In the genomic region with DNA sequence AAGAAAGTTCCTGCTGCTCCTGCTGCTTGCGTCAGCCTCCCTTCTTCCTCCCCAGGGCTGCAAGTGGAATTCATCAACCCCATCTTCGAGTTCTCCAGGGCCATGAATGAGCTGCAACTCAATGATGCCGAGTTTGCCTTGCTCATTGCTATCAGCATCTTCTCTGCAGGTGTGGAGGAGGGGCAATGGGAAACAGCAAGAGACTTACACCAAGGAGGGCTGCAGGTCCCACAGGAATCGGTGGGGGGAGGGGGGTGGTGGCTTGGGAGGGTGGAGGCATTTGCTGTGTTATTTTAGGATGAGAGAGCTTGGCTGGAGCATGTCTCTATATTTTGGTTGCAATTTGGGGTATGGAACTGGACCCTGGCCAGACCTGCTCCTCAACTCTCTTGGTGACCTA, we compare ENCODE assay signal across 11 cellular contexts. TPM values are rescaled to one million over a fixed set of nuclear protein-coding genes. Genes with fewer than 3 reads are reported as not detected.
DNase-seq lines count a peak whose midpoint lies in the region; ATAC-seq and TF ChIP-seq lines count a peak whose summit lies in the region.
"Had no signal": no experiment of that assay in that cellular context is flagged by ENCODE, and none has a peak within 500 bp of the region (broad histone marks: within the 10 kb centered on the region; RNA-seq: fewer than 3 reads in every experiment).

No MANE protein-coding gene starts in this region.

- H3K36me3 Mint-ChIP-seq in GM23338 (ENCODE audit: low read depth) (no peaks in the 10 kb centered on the region; the same call in 2 of the 3 replicates), T-cell (no peaks in the 10 kb centered on the region)

- CTCF ChIA-PET in T-cell (lab: Charles Lee), result interaction anchor here in 1 of 2 donors (1.2 kb wide), 1 partner anchor 8 kb away, joined by 3 read pairs; no protein-coding TSS in a partner anchor

- POLR2A ChIA-PET in T-cell (lab: Charles Lee), result interaction anchor here in 1 of 2 donors (1.0 kb wide), 1 partner anchor 31 kb away, joined by 8 read pairs; no protein-coding TSS in a partner anchor

- H3K9me2 ChIP-seq in GM23338 (ENCODE audit: insufficient read depth), result no peaks in the 10 kb centered on the region

- H3K4me3 Mint-ChIP-seq in GM23338, result peak overlapping the region; percentile 88
- peak overlapping the region in 2 of 3 donors; percentile 88 for H3K4me3 Mint-ChIP-seq in T-cell

- peak overlapping the region; percentile 96 for H3K27ac Mint-ChIP-seq in GM23338
- H3K27ac Mint-ChIP-seq in T-cell, result peak overlapping the region; percentile 90 to 97

- H3K36me3 ChIP-seq in GM23338 (ENCODE audit: insufficient read depth) (no peaks in the 10 kb centered on the region; the same call in 1 of the 2 replicates), esophagus squamous epithelium (peaks cover 0 to under 1% (median 0%) of the 10 kb centered on the region in 3 donors), psoas muscle (ENCODE audit: insufficient read depth in 1 of 2, low read depth in 1 of 2) (peaks cover 0 to 5% of the 10 kb centered on the region in 2 donors)
- H3K36me3 ChIP-seq: WERI-Rb-1 had no signal

- TF ChIP-seq CTCF in GM23338 (conservative IDR thresholded peaks at IDR 0.05; ENCODE audit: low read depth in 2 of 2), result no peak
- no peak for TF ChIP-seq CTCF in esophagus squamous epithelium (IDR thresholded peaks at IDR 0.05)
- no peak for TF ChIP-seq CTCF in psoas muscle (IDR thresholded peaks at IDR 0.05)

- H3K27me3 ChIP-seq in GM23338 (ENCODE audit: insufficient read depth), result no peaks in the 10 kb centered on the region
- no peaks in the 10 kb centered on the region for H3K27me3 ChIP-seq in esophagus squamous epithelium
- H3K27me3 ChIP-seq in psoas muscle (ENCODE audit: insufficient read depth in 3 of 3, low read length in 2 of 3), result no peaks in the 10 kb centered on the region

- H3K4me2 ChIP-seq in GM23338, result peak overlapping the region; percentile 96

- H4K20me1 ChIP-seq in GM23338 (replicated peaks; ENCODE audit: insufficient read depth), result peaks cover 21% of the 10 kb centered on the region

- 61 to 75% methylated on average over 2 to 3 of the region's 4 CpGs for WGBS in esophagus squamous epithelium, 2 donors
- WGBS in psoas muscle, 3 donors, result 71 to 81% (median 75%) methylated on average over 4 of the region's 4 CpGs

- H3K9me3 ChIP-seq in esophagus squamous epithelium, result no peaks in the 10 kb centered on the region
- H3K9me3 ChIP-seq in psoas muscle, result no peaks in the 10 kb centered on the region

- H2AFZ ChIP-seq in GM23338, result no peak overlapping the region

- H3K27me3 Mint-ChIP-seq in GM23338 (ENCODE audit: insufficient read depth, low read depth, poor library complexity) (peaks cover 9% of the 10 kb centered on the region), T-cell (no peaks in the 10 kb centered on the region)

- intact Hi-C loops in esophagus squamous epithelium (cut with DNase I), result loop anchor here (5.0 kb wide), 1 partner anchor 86 kb away; no protein-coding TSS in a partner anchor
- intact Hi-C loops in psoas muscle (cut with DNase I), result loop anchor here in 1 of 2 donors (10.0 kb wide), 1 partner anchor 373 kb away; no protein-coding TSS in a partner anchor

- no peaks in the 10 kb centered on the region for H3K9me3 Mint-ChIP-seq in GM23338
- H3K9me3 Mint-ChIP-seq in T-cell, result no peaks in the 10 kb centered on the region

- peak; percentile 41 for DNase-seq in GM23338 (ENCODE audit: low spot score)
- DNase-seq in T-cell, result no peak
- no peak for DNase-seq in esophagus squamous epithelium (lab: John Stamatoyannopoulos, UW)
- DNase-seq in psoas muscle, result peak in 1 of 2 donors; percentile 26
- no peak for DNase-seq in hippocampal formation (lab: John Stamatoyannopoulos, UW)
- DNase-seq: activated naive CD4-positive, alpha-beta T cell treated with anti-CD3 and anti-CD28 coated beads, Interleukin-2, amount 50 U/mL, for 16 hours; NCI-H1694 treated with DMSO at 0.1 percent for 48 hours; stimulated activated CD4-positive, alpha-beta T cell treated with anti-CD3 and anti-CD28 coated beads, Interleukin-2, amount 100 ng/mL, for 24 hours; WERI-Rb-1 had no signal

- peaks cover 39% of the 10 kb centered on the region for H3K4me1 Mint-ChIP-seq in GM23338
- peaks cover 42 to 58% (median 56%) of the 10 kb centered on the region in 3 donors for H3K4me1 Mint-ChIP-seq in T-cell

- H3K4me1 ChIP-seq in GM23338 (ENCODE audit: insufficient read depth) (peaks cover 36% of the 10 kb centered on the region), esophagus squamous epithelium (peaks cover 8 to 60% (median 28%) of the 10 kb centered on the region in 3 donors), psoas muscle (peaks cover 32% of the 10 kb centered on the region)

- no peak for TF ChIP-seq POLR2A in esophagus squamous epithelium (IDR thresholded peaks at IDR 0.05)

- ATAC-seq in GM23338, result no peak
- no peak for ATAC-seq in T-cell (replicated peaks in 1 of 4)
- ATAC-seq in psoas muscle, result no peak
- ATAC-seq in GM21723 (IDR thresholded peaks at IDR 0.05; ENCODE audit: unreplicated experiment), result no peak
- no peak for ATAC-seq in GM21737 (IDR thresholded peaks at IDR 0.05; ENCODE audit: unreplicated experiment)

- peaks cover 22% of the 10 kb centered on the region for H3F3A ChIP-seq in GM23338 (replicated peaks; ENCODE audit: low read depth)

- peaks cover 24% of the 10 kb centered on the region for H3K79me2 ChIP-seq in GM23338 (replicated peaks; ENCODE audit: insufficient read depth)

- peak overlapping the region; percentile 99 for H3K27ac ChIP-seq in GM23338 (ENCODE audit: low read depth)
- peak overlapping the region in 3 of 4 donors; percentile 94 to 98 (median 96) for H3K27ac ChIP-seq in esophagus squamous epithelium
- H3K27ac ChIP-seq in psoas muscle, result peak overlapping the region; percentile 96

- H3K4me3 ChIP-seq in GM23338 (peak overlapping the region; percentile 88; the same call in 1 of the 2 replicates), esophagus squamous epithelium (no peak overlapping the region), psoas muscle (no peak overlapping the region)

TF ChIP-seq in GM23338, 12 proteins besides CTCF, POLR2A, EP300 and RAD21 (continues in another document):
- no peak for TF ChIP-seq CREB1 (CRISPR knock-in tag; IDR thresholded peaks at IDR 0.05; ENCODE audit: low read depth)
- no peak for TF ChIP-seq ZNF331 (CRISPR knock-in tag; IDR thresholded peaks at IDR 0.05; ENCODE audit: low read depth)
- TF ChIP-seq, protein P1, sequence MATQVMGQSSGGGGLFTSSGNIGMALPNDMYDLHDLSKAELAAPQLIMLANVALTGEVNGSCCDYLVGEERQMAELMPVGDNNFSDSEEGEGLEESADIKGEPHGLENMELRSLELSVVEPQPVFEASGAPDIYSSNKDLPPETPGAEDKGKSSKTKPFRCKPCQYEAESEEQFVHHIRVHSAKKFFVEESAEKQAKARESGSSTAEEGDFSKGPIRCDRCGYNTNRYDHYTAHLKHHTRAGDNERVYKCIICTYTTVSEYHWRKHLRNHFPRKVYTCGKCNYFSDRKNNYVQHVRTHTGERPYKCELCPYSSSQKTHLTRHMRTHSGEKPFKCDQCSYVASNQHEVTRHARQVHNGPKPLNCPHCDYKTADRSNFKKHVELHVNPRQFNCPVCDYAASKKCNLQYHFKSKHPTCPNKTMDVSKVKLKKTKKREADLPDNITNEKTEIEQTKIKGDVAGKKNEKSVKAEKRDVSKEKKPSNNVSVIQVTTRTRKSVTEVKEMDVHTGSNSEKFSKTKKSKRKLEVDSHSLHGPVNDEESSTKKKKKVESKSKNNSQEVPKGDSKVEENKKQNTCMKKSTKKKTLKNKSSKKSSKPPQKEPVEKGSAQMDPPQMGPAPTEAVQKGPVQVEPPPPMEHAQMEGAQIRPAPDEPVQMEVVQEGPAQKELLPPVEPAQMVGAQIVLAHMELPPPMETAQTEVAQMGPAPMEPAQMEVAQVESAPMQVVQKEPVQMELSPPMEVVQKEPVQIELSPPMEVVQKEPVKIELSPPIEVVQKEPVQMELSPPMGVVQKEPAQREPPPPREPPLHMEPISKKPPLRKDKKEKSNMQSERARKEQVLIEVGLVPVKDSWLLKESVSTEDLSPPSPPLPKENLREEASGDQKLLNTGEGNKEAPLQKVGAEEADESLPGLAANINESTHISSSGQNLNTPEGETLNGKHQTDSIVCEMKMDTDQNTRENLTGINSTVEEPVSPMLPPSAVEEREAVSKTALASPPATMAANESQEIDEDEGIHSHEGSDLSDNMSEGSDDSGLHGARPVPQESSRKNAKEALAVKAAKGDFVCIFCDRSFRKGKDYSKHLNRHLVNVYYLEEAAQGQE (IDR thresholded peaks at IDR 0.05; ENCODE audit: unreplicated experiment), result no peak

RNA-seq across cellular contexts. Expression of a gene that starts 2.1 kb away (rescaled TPM):
- 33.3 and 43.8 TPM in 2 replicates for total RNA-seq in GM23338 (2014; rRNA removed; shearing (Covaris generic))
- polyA plus RNA-seq in GM23338 (2016; fragmentation: Nextera tagmentation; extraction: Ambion mirVana) (12.5 and 13.4 TPM in 2 replicates), psoas muscle (10 to 100 TPM; 11.5 to 32.0 (median 17.8) TPM)
- total RNA-seq in T-cell (100 to 1,000 TPM; 116 to 189 (median 124) TPM), esophagus squamous epithelium (10 to 100 TPM; 12.6 to 34.7 (median 15.4) TPM), psoas muscle (10 to 100 TPM; 17.5 to 33.6 (median 25.6) TPM)

RNA-seq across cellular contexts. Expression of a gene that starts 10.1 kb away (rescaled TPM):
- total RNA-seq in GM23338 (2014; rRNA removed; shearing (Covaris generic)), result 23.7 and 23.8 TPM in 2 replicates
- 16.5 and 17.5 TPM in 2 replicates for polyA plus RNA-seq in GM23338 (2016; fragmentation: Nextera tagmentation; extraction: Ambion mirVana)
- total RNA-seq in T-cell, result 10 to 100 TPM in 3 of 5 donors, 1 to 10 TPM in 2; 3.6 to 16.7 (median 11.7) TPM
- total RNA-seq in esophagus squamous epithelium, result 10 to 100 TPM in 2 of 4 donors, 1 to 10 TPM in 2; 2.4 to 24.8 (median 12.5) TPM
- 10 to 100 TPM in 1 of 4 donors, 1 to 10 TPM in 3; 3.9 to 12.6 (median 5.2) TPM for total RNA-seq in psoas muscle
- 1 to 10 TPM; 6.2 to 9.3 (median 7.6) TPM for polyA plus RNA-seq in psoas muscle

RNA-seq across cellular contexts. Expression of a gene that starts 19.2 kb away (rescaled TPM):
- total RNA-seq in GM23338 (2014; rRNA removed; shearing (Covaris generic)), result 32.1 and 33.5 TPM in 2 replicates
- polyA plus RNA-seq in GM23338 (2016; fragmentation: Nextera tagmentation; extraction: Ambion mirVana), result 5.6 and 7.3 TPM in 2 replicates
- total RNA-seq in T-cell, result 10 to 100 TPM; 16.2 to 26.8 (median 21.9) TPM
- total RNA-seq in esophagus squamous epithelium, result 10 to 100 TPM; 20.4 to 38.0 (median 26.5) TPM
- total RNA-seq in psoas muscle, result 10 to 100 TPM in 3 of 4 donors, 1 to 10 TPM in 1; 7.1 to 17.8 (median 15.3) TPM
- 10 to 100 TPM; 13.1 to 19.0 (median 18.5) TPM for polyA plus RNA-seq in psoas muscle

RNA-seq across cellular contexts. Expression of a gene that starts 53.1 kb away (rescaled TPM):
- total RNA-seq in GM23338 (2014; rRNA removed; shearing (Covaris generic)), result 62.5 and 63.1 TPM in 2 replicates
- polyA plus RNA-seq in GM23338 (2016; fragmentation: Nextera tagmentation; extraction: Ambion mirVana) (58.7 and 60.2 TPM in 2 replicates), psoas muscle (10 to 100 TPM in 1 of 3 donors, 1 to 10 TPM in 2; 3.8 to 11.5 (median 4.3) TPM)
- total RNA-seq in T-cell (100 to 1,000 TPM in 3 of 5 donors, 10 to 100 TPM in 2; 55.0 to 136 (median 123) TPM), esophagus squamous epithelium (10 to 100 TPM; 25.7 to 65.8 (median 43.5) TPM), psoas muscle (1 to 10 TPM; 5.1 to 9.3 (median 6.9) TPM)
